In the genomic region with DNA sequence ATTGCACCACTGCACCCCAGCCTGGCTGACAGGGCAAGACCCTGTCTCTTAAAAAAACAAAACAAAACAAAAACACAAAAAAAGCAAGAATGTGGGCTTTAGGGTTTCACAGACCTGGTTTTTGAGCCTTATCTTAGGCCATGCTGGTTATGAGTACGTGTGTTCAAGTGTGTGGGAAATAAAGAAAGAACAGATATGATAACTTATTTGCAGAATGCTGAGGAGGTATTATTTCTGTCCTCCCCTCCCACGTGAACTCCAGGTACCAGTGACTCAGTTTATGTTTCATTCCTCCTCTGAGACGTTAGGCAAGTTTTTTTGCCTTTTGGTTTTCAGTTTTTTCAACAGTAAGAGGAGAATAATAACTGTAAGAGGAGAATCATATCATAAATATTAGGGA, we compare ENCODE assay signal across 13 cellular contexts. TPM values are rescaled to one million over a fixed set of nuclear protein-coding genes. Genes with fewer than 3 reads are reported as not detected.
DNase-seq lines count a peak whose midpoint lies in the region; ATAC-seq, FAIRE-seq and TF ChIP-seq lines count a peak whose summit lies in the region.
"Had no signal": no experiment of that assay in that cellular context is flagged by ENCODE, and none has a peak within 500 bp of the region (broad histone marks: within the 10 kb centered on the region; RNA-seq: fewer than 3 reads in every experiment).

No MANE protein-coding gene starts in this region.

- DNase-seq in activated naive CD4-positive, alpha-beta T cell treated with anti-CD3 and anti-CD28 coated beads, Interleukin-2, amount 50 U/mL, for 72 hours (ENCODE audit: low spot score in 2 of 2): no peak
- no peak for DNase-seq in activated naive CD4-positive, alpha-beta T cell (lab: John Stamatoyannopoulos, UW)
- DNase-seq in mesenchymal stem cell (no peak), HTR-8/SVneo (ENCODE audit: insufficient read length, low spot score) (no peak), uterus (no peak)
- DNase-seq: C1 segment of cervical spinal cord, DMS79 treated with DMSO at 0.1 percent for 48 hours, GF-D8, H7 had no signal

- 91% methylated on average over 3 of the region's 3 CpGs for WGBS in mesenchymal stem cell

- no peak overlapping the region for H2BK15ac ChIP-seq in mesenchymal stem cell (ENCODE audit: low read depth, poor library complexity, severe bottlenecking)

- H3K9me3 Mint-ChIP-seq in activated naive CD4-positive, alpha-beta T cell treated with anti-CD3 and anti-CD28 coated beads, Interleukin-2, amount 50 U/mL, for 72 hours: no peaks in the 10 kb centered on the region
- H3K9me3 Mint-ChIP-seq in activated T-helper 17 cell treated with anti-CD3 and anti-CD28 coated beads, Interleukin-2, amount 50 U/mL, for 72 hours: no peaks in the 10 kb centered on the region
- H3K9me3 Mint-ChIP-seq: CD4-positive, alpha-beta memory T cell had no signal

- no peak overlapping the region for H2AK5ac ChIP-seq in mesenchymal stem cell (ENCODE audit: low read length, severe bottlenecking)

- FAIRE-seq in HTR-8/SVneo (lab: Jason Lieb, UNC): no peak
- FAIRE-seq: H1 had no signal

- no peak overlapping the region for H4K8ac ChIP-seq in mesenchymal stem cell (ENCODE audit: low read length)

- peak overlapping the region; percentile 52 for H3K9ac ChIP-seq in mesenchymal stem cell (ENCODE audit: low read length)
- H3K9ac ChIP-seq: GM23248 had no signal

- H2BK5ac ChIP-seq in mesenchymal stem cell (ENCODE audit: low read depth, low read length, poor library complexity, severe bottlenecking): no peak overlapping the region

- H3K9me3 ChIP-seq in mesenchymal stem cell (ENCODE audit: control insufficient read depth, low read length) (no peaks in the 10 kb centered on the region), uterus (no peaks in the 10 kb centered on the region)

- H3K4me2 ChIP-seq in mesenchymal stem cell (ENCODE audit: low read length, poor library complexity, severe bottlenecking): no peak overlapping the region

- intact Hi-C loops in uterus (cut with DNase I; ENCODE audit: low total_unique reads): no loop called here

- no peak overlapping the region for H4K91ac ChIP-seq in mesenchymal stem cell (ENCODE audit: low read length)

- H3K4me1 Mint-ChIP-seq in activated T-helper 17 cell treated with anti-CD3 and anti-CD28 coated beads, Interleukin-2, amount 50 U/mL, for 72 hours: peaks cover 24% of the 10 kb centered on the region

- H3K23ac ChIP-seq in mesenchymal stem cell (ENCODE audit: low read length in 2 of 2): no peak overlapping the region

- H3K4me3 Mint-ChIP-seq in activated T-helper 17 cell treated with anti-CD3 and anti-CD28 coated beads, Interleukin-2, amount 50 U/mL, for 72 hours: peak overlapping the region; percentile 50

- no peak for TF ChIP-seq CTCF in uterus (IDR thresholded peaks at IDR 0.05)

- H3K4me1 ChIP-seq in mesenchymal stem cell (ENCODE audit: control insufficient read depth, insufficient read depth, low read depth, low read length): no peaks in the 10 kb centered on the region
- H3K4me1 ChIP-seq in uterus: no peaks in the 10 kb centered on the region

- no peaks in the 10 kb centered on the region for H3K27me3 ChIP-seq in mesenchymal stem cell (ENCODE audit: control insufficient read depth in 1 of 2, insufficient read depth in 1 of 2, low read length in 2 of 2)
- H3K27me3 ChIP-seq in uterus: no peaks in the 10 kb centered on the region

- H3K18ac ChIP-seq in mesenchymal stem cell (ENCODE audit: low read depth in 1 of 2, low read length in 2 of 2): no peak overlapping the region

- ATAC-seq in activated naive CD4-positive, alpha-beta T cell treated with anti-CD3 and anti-CD28 coated beads, Interleukin-2, amount 50 U/mL, for 72 hours: peak; percentile 56 to 62
- ATAC-seq in activated T-helper 17 cell treated with anti-CD3 and anti-CD28 coated beads, Interleukin-2, amount 50 U/mL, for 72 hours (replicated peaks): peak; percentile 93

- no peak overlapping the region for H2AFZ ChIP-seq in mesenchymal stem cell (ENCODE audit: low read depth, low read length)
- H2AFZ ChIP-seq: GM23248 had no signal

- peaks cover 11% of the 10 kb centered on the region for H3K79me1 ChIP-seq in mesenchymal stem cell (replicated peaks; ENCODE audit: low read length, poor library complexity, severe bottlenecking)

- TF ChIP-seq POLR2A in uterus (IDR thresholded peaks at IDR 0.05): no peak

- no peak overlapping the region for H3K14ac ChIP-seq in mesenchymal stem cell (ENCODE audit: low read length in 2 of 2)

- peaks cover 0 to 23% of the 10 kb centered on the region in 2 experiments for H3K36me3 ChIP-seq in mesenchymal stem cell (ENCODE audit: control insufficient read depth in 1 of 2, insufficient read depth in 2 of 2, low read depth in 1 of 2, low read length in 2 of 2)
- H3K36me3 ChIP-seq in uterus: no peaks in the 10 kb centered on the region

- no peak overlapping the region for H2BK120ac ChIP-seq in mesenchymal stem cell (ENCODE audit: low read depth, low read length)

- no peak overlapping the region for H2BK12ac ChIP-seq in mesenchymal stem cell (ENCODE audit: low read length in 2 of 2)

- H3K4ac ChIP-seq in mesenchymal stem cell (ENCODE audit: low read depth in 1 of 2, low read length in 2 of 2): no peak overlapping the region

- H3K27ac ChIP-seq in mesenchymal stem cell (ENCODE audit: low read length, poor library complexity, severe bottlenecking) (no peak overlapping the region), uterus (no peak overlapping the region)
- H3K27ac ChIP-seq: GM23248 had no signal

- H3K4me3 ChIP-seq in mesenchymal stem cell (ENCODE audit: insufficient read depth in 1 of 2, low read depth in 1 of 2, low read length in 2 of 2): no peak overlapping the region
- no peak overlapping the region for H3K4me3 ChIP-seq in uterus
- H3K4me3 ChIP-seq: GM23248 had no signal

- peaks cover 0 to 18% of the 10 kb centered on the region in 2 donors for H3K36me3 Mint-ChIP-seq in activated naive CD4-positive, alpha-beta T cell treated with anti-CD3 and anti-CD28 coated beads, Interleukin-2, amount 50 U/mL, for 72 hours
- H3K36me3 Mint-ChIP-seq in activated T-helper 17 cell treated with anti-CD3 and anti-CD28 coated beads, Interleukin-2, amount 50 U/mL, for 72 hours (ENCODE audit: low read depth): peaks cover 56% of the 10 kb centered on the region

- H3K27me3 Mint-ChIP-seq in activated T-helper 17 cell treated with anti-CD3 and anti-CD28 coated beads, Interleukin-2, amount 50 U/mL, for 72 hours: no peaks in the 10 kb centered on the region
- H3K27me3 Mint-ChIP-seq: CD4-positive, alpha-beta memory T cell had no signal

- H3K27ac Mint-ChIP-seq in activated naive CD4-positive, alpha-beta T cell treated with anti-CD3 and anti-CD28 coated beads, Interleukin-2, amount 50 U/mL, for 72 hours: no peak overlapping the region
- no peak overlapping the region for H3K27ac Mint-ChIP-seq in activated T-helper 17 cell treated with anti-CD3 and anti-CD28 coated beads, Interleukin-2, amount 50 U/mL, for 72 hours

RNA-seq across cellular contexts. Expression of a gene that starts 49.3 kb away (rescaled TPM):
- total RNA-seq in activated naive CD4-positive, alpha-beta T cell treated with anti-CD3 and anti-CD28 coated beads, Interleukin-2, amount 50 U/mL, for 72 hours: 100 to 1,000 TPM in 1 of 2 donors, 10 to 100 TPM in 1; 67.4 to 107 TPM
- total RNA-seq in activated T-helper 17 cell treated with anti-CD3 and anti-CD28 coated beads, Interleukin-2, amount 50 U/mL, for 72 hours: 10 to 100 TPM; 52.1 to 82.0 TPM
- 23.8 TPM for polyA plus RNA-seq in mesenchymal stem cell (2013, experiment 1 of 2)
- polyA plus RNA-seq in mesenchymal stem cell (2013, experiment 2 of 2): 22.4 TPM
- 100 to 1,000 TPM in 2 of 4 donors, 10 to 100 TPM in 2; 34.6 to 112 (median 90.3) TPM for total RNA-seq in uterus
